Comparison of ENCODE assay signal across 18 cellular contexts in genomic region chr6:6912841-6913240, GRCh38.
DNase-seq lines count a peak whose midpoint lies in the region; ATAC-seq and TF ChIP-seq lines count a peak whose summit lies in the region.
"Had no signal": no experiment of that assay in that cellular context is flagged by ENCODE, and none has a peak within 500 bp of the region (broad histone marks: within the 10 kb centered on the region; RNA-seq: fewer than 3 reads in every experiment).

No MANE protein-coding gene starts in this region.

- no peak for ATAC-seq in left cardiac atrium
- ATAC-seq in HG03025 (IDR thresholded peaks at IDR 0.05; ENCODE audit: low FRiP score, unreplicated experiment), result no peak
- no peak for ATAC-seq in HG02759 (IDR thresholded peaks at IDR 0.05; ENCODE audit: unreplicated experiment)
- ATAC-seq: T-helper 17 cell had no signal

- no peaks in the 10 kb centered on the region for H3K27me3 ChIP-seq in left ventricle myocardium inferior (ENCODE audit: low read depth)
- H3K27me3 ChIP-seq: Peyer's patch had no signal

- intact Hi-C loops in left ventricle myocardium inferior (cut with micrococcal nuclease) (no loop called here), left cardiac atrium (cut with DNase I) (no loop called here)

- no peaks in the 10 kb centered on the region for H3K9me3 ChIP-seq in left ventricle myocardium inferior (replicated peaks)
- H3K9me3 ChIP-seq: Peyer's patch had no signal

- H3K27ac Mint-ChIP-seq in brain (peak overlapping the region in 3 of 5 experiments; percentile 19 to 61 (median 46)), nephron progenitor cell (peak overlapping the region; percentile 83)
- H3K27ac Mint-ChIP-seq: T-helper 17 cell had no signal

- DNase-seq in left ventricle myocardium inferior (no peak), left cardiac atrium (no peak), nephron progenitor cell (no peak), D341Med (ENCODE audit: low spot score) (no peak), RWPE1 (ENCODE audit: low spot score) (no peak)
- DNase-seq: 8988T, DMS153, EL, H7, NCI-H1417, NCI-H1930, NCI-H510A treated with DMSO at 0.1 percent for 48 hours, Right ventricle myocardium superior, T-helper 17 cell had no signal

- TF ChIP-seq CTCF in left ventricle myocardium inferior (IDR thresholded peaks at IDR 0.05; ENCODE audit: borderline replicate concordance) (no peak), brain (conservative IDR thresholded peaks at IDR 0.05) (no peak), nephron progenitor cell (IDR thresholded peaks at IDR 0.05) (no peak), RWPE1 (conservative IDR thresholded peaks at IDR 0.05; ENCODE audit: low read depth) (no peak)

- H3K9me3 Mint-ChIP-seq in brain (peaks cover 0 to 3% (median 0%) of the 10 kb centered on the region in 5 experiments), nephron progenitor cell (no peaks in the 10 kb centered on the region)

- peak overlapping the region; percentile 36 for H3K27ac ChIP-seq in left ventricle myocardium inferior (replicated peaks)
- H3K27ac ChIP-seq in RWPE1, result no peak overlapping the region
- H3K27ac ChIP-seq: Peyer's patch had no signal

- H3K4me3 ChIP-seq in left ventricle myocardium inferior, result no peak overlapping the region
- H3K4me3 ChIP-seq: Peyer's patch had no signal

- CTCF ChIA-PET in RWPE1 (lab: Yijun Ruan, JAX), result no interaction called here

- H3K4me3 Mint-ChIP-seq in brain (no peak overlapping the region), nephron progenitor cell (no peak overlapping the region)
- H3K4me3 Mint-ChIP-seq: T-helper 17 cell had no signal

- peaks cover 22% of the 10 kb centered on the region for H3K4me1 ChIP-seq in left ventricle myocardium inferior

- POLR2A ChIA-PET in RWPE1 (lab: Yijun Ruan, JAX; ENCODE audit: low non-redundant PET), result no interaction called here

- H3K36me3 Mint-ChIP-seq in brain, result no peaks in the 10 kb centered on the region
- no peaks in the 10 kb centered on the region for H3K36me3 Mint-ChIP-seq in nephron progenitor cell (ENCODE audit: low read depth)

- H3K27me3 Mint-ChIP-seq in brain, result peaks cover 3% of the 10 kb centered on the region
- peaks cover 8% of the 10 kb centered on the region for H3K27me3 Mint-ChIP-seq in nephron progenitor cell (ENCODE audit: low read depth, poor library complexity)

- H3K36me3 ChIP-seq in left ventricle myocardium inferior, result no peaks in the 10 kb centered on the region
- H3K36me3 ChIP-seq: Peyer's patch had no signal

- peaks cover 49% of the 10 kb centered on the region for H3K4me1 Mint-ChIP-seq in brain
- H3K4me1 Mint-ChIP-seq in nephron progenitor cell, result peaks cover 45% of the 10 kb centered on the region
